Comparison of ENCODE assay signal across 1 cellular context in genomic region chr7:107181172-107181571, GRCh38.
TF ChIP-seq lines count a peak whose summit lies in the region.

No MANE protein-coding gene starts in this region.

TF ChIP-seq in K562, 482 proteins besides CTCF, POLR2A, EP300 and RAD21:
- TF ChIP-seq NCOA1 (IDR thresholded peaks at IDR 0.05; ENCODE audit: low read depth) = no peak
- TF ChIP-seq ZNF121 (CRISPR knock-in tag; conservative IDR thresholded peaks at IDR 0.05) = peak; percentile 60
